ENCODE assay signal across 8 cellular contexts in genomic region chr21:38505654-38506523, GRCh38. TPM values are rescaled to one million over a fixed set of nuclear protein-coding genes. Genes with fewer than 3 reads are reported as not detected.
DNase-seq lines count a peak whose midpoint lies in the region; ATAC-seq, FAIRE-seq and TF ChIP-seq lines count a peak whose summit lies in the region.

No MANE protein-coding gene starts in this region.

- no peak for TF ChIP-seq EP300 in HepG2 (IDR thresholded peaks at IDR 0.05; ENCODE audit: low read depth in 2 of 2, low read length in 2 of 2)
- TF ChIP-seq EP300 in HepG2 (CRISPR knock-in tag; IDR thresholded peaks at IDR 0.05; ENCODE audit: borderline replicate concordance) = no peak

- intact Hi-C loops in HepG2 (cut with micrococcal nuclease; ENCODE audit: unreplicated experiment) (loop anchor here (1.0 to 5.0 kb wide), 3 partner anchors 121 to 633 kb away; no protein-coding TSS in a partner anchor), vagina (cut with DNase I) (no loop called here)

- 0 out of 2 replicates have a peak, but pooled peaks have one; percentile 31 for TF ChIP-seq RAD21 in HepG2 (CRISPR knock-in tag; IDR thresholded peaks at IDR 0.05)

- H3K27ac ChIP-seq in Karpas-422 (ENCODE audit: low read length) (no peak overlapping the region), OCI-LY1 (ENCODE audit: low read depth, low read length, poor library complexity, severe bottlenecking) (no peak overlapping the region), HepG2 (ENCODE audit: extremely low read length, insufficient read depth, low read length) (no peak overlapping the region), vagina (peak overlapping the region; percentile 18)

- H3K9me3 ChIP-seq in Karpas-422 (ENCODE audit: low read length) = no peaks in the 10 kb centered on the region
- H3K9me3 ChIP-seq in OCI-LY1 (ENCODE audit: low read length) = no peaks in the 10 kb centered on the region
- H3K9me3 ChIP-seq in HepG2 (ENCODE audit: low read length) = no peaks in the 10 kb centered on the region
- no peaks in the 10 kb centered on the region for H3K9me3 ChIP-seq in vagina

- FAIRE-seq in HepG2 (lab: Jason Lieb, UNC) = peak; percentile 86

- peak; percentile 95 for ATAC-seq in HepG2
- no peak for ATAC-seq in GM21717 (IDR thresholded peaks at IDR 0.05; ENCODE audit: unreplicated experiment)
- no peak for ATAC-seq in HG02642 (IDR thresholded peaks at IDR 0.05; ENCODE audit: poor library complexity, unreplicated experiment)

- H3K4me2 ChIP-seq in Karpas-422 (ENCODE audit: low read depth, low read length, poor library complexity, severe bottlenecking) = no peak overlapping the region
- H3K4me2 ChIP-seq in OCI-LY1 (ENCODE audit: low read length) = no peak overlapping the region
- H3K4me2 ChIP-seq in HepG2 (ENCODE audit: low read depth, low read length) = no peak overlapping the region

- H4K20me1 ChIP-seq in Karpas-422 (ENCODE audit: insufficient read depth, low read depth, low read length) (no peaks in the 10 kb centered on the region), OCI-LY1 (ENCODE audit: insufficient read depth, low read length) (no peaks in the 10 kb centered on the region), HepG2 (ENCODE audit: insufficient read depth, low read length) (no peaks in the 10 kb centered on the region)

- no peaks in the 10 kb centered on the region for H3K27me3 ChIP-seq in Karpas-422 (ENCODE audit: low read length)
- H3K27me3 ChIP-seq in OCI-LY1 (ENCODE audit: insufficient read depth, low read length) = no peaks in the 10 kb centered on the region
- H3K27me3 ChIP-seq in HepG2 (ENCODE audit: control insufficient read depth in 1 of 2, insufficient read depth in 2 of 2, low read length in 2 of 2) = peaks cover 0 to 5% of the 10 kb centered on the region in 2 experiments; a peak in 2 of 5 replicates
- H3K27me3 ChIP-seq in vagina = no peaks in the 10 kb centered on the region

- H3F3A ChIP-seq in OCI-LY1 (ENCODE audit: insufficient read depth, low read length) = no peaks in the 10 kb centered on the region

- CTCF ChIA-PET in HepG2 (lab: Yijun Ruan, JAX; ENCODE audit: low intra/inter-chr PET ratio, low total read pairs) = interaction anchor here (0.7 to 1.9 kb wide), 4 partner anchors 123 to 632 kb away, joined by 3 to 13 read pairs (median 4); no protein-coding TSS in a partner anchor

- H3K4me3 ChIP-seq in Karpas-422 (ENCODE audit: low read length) (no peak overlapping the region), OCI-LY1 (ENCODE audit: low read depth, low read length, poor library complexity, severe bottlenecking) (no peak overlapping the region), choroid plexus epithelial cell (ENCODE audit: low read depth, low read length) (no peak overlapping the region), HepG2 (replicated peaks in 1 of 3; ENCODE audit: insufficient read depth in 1 of 3, low read depth in 2 of 3, low read length in 3 of 3) (no peak overlapping the region), vagina (no peak overlapping the region)

- WGBS in HepG2 (ENCODE audit: low lambda C conversion rate) = 10% methylated on average over 9 of the region's 9 CpGs

- BruUV-seq in HepG2 (replicated peaks; lab: Mats Ljungman, UMichigan) = no TSS peak

- POLR2A ChIA-PET in HepG2 (lab: Yijun Ruan, JAX) = no interaction called here

- TF ChIP-seq CTCF in OCI-LY1 (IDR thresholded peaks at IDR 0.05; ENCODE audit: low read length) (peak; percentile 62), choroid plexus epithelial cell (conservative IDR thresholded peaks at IDR 0.05; ENCODE audit: low read depth, low read length) (peak; percentile 83), HepG2 (CRISPR knock-in tag; IDR thresholded peaks at IDR 0.05) (peak; percentile 77), vagina (IDR thresholded peaks at IDR 0.05) (peak; percentile 18 to 34 (median 30))

- H3K4me1 ChIP-seq in Karpas-422 (ENCODE audit: low read length) (no peaks in the 10 kb centered on the region), OCI-LY1 (ENCODE audit: insufficient read depth, low read length, severe bottlenecking) (no peaks in the 10 kb centered on the region), HepG2 (ENCODE audit: insufficient read depth, low read length) (peaks cover 17% of the 10 kb centered on the region), vagina (peaks cover 10% of the 10 kb centered on the region)

- TF ChIP-seq POLR2A in HepG2 (IDR thresholded peaks at IDR 0.05; ENCODE audit: insufficient read depth in 1 of 2, low read depth in 2 of 2, low read length in 2 of 2) (no peak), vagina (IDR thresholded peaks at IDR 0.05) (no peak)

- H3K9ac ChIP-seq in Karpas-422 (ENCODE audit: low read length) = no peak overlapping the region
- H3K9ac ChIP-seq in OCI-LY1 (ENCODE audit: low read length) = no peak overlapping the region
- no peak overlapping the region for H3K9ac ChIP-seq in HepG2 (ENCODE audit: insufficient read depth, low read depth, low read length)

- in situ Hi-C loops in HepG2 (cut with HindIII; ENCODE audit: extremely low pct_ligation_motif_present, low pct_unique_long_range_greater_than_20kb) = loop anchor here (10.0 kb wide), 2 partner anchors 199 to 629 kb away; no protein-coding TSS in a partner anchor

- no peak overlapping the region for H2AFZ ChIP-seq in Karpas-422 (ENCODE audit: low read length)
- no peak overlapping the region for H2AFZ ChIP-seq in OCI-LY1 (ENCODE audit: low read length)
- H2AFZ ChIP-seq in HepG2 (ENCODE audit: low read length) = no peak overlapping the region

- peak; percentile 64 for DNase-seq in EL
- DNase-seq in Karpas-422 = peak; percentile 76
- peak; percentile 89 for DNase-seq in choroid plexus epithelial cell (ENCODE audit: low read depth)
- peak; percentile 62 for DNase-seq in HepG2 (ENCODE audit: low spot score)
- no peak for DNase-seq in vagina (ENCODE audit: extremely low spot score in 2 of 2)

- no peaks in the 10 kb centered on the region for H3K9me2 ChIP-seq in Karpas-422 (replicated peaks; ENCODE audit: insufficient read depth, low read length)
- H3K9me2 ChIP-seq in OCI-LY1 (ENCODE audit: low read depth, low read length) = no peaks in the 10 kb centered on the region

- H3K36me3 ChIP-seq in Karpas-422 (ENCODE audit: insufficient read depth, low read length) (no peaks in the 10 kb centered on the region), OCI-LY1 (ENCODE audit: insufficient read depth, low read length) (no peaks in the 10 kb centered on the region), HepG2 (replicated peaks in 1 of 2; ENCODE audit: control insufficient read depth in 1 of 2, insufficient read depth in 2 of 2, low read length in 2 of 2) (no peaks in the 10 kb centered on the region), vagina (no peaks in the 10 kb centered on the region)

- H3K79me2 ChIP-seq in Karpas-422 (ENCODE audit: low read length) (no peaks in the 10 kb centered on the region), OCI-LY1 (ENCODE audit: insufficient read depth, low read length) (no peaks in the 10 kb centered on the region), HepG2 (ENCODE audit: insufficient read depth, low read length) (no peaks in the 10 kb centered on the region)

TF ChIP-seq in HepG2, 621 proteins besides CTCF, POLR2A, EP300 and RAD21 (continues in another document):
- TF ChIP-seq PAWR (CRISPR knock-in tag; IDR thresholded peaks at IDR 0.05; ENCODE audit: borderline replicate concordance) = no peak
- TF ChIP-seq TEAD3 (CRISPR knock-in tag; optimal IDR thresholded peaks at IDR 0.05; ENCODE audit: borderline replicate concordance) = peak; percentile 83
- TF ChIP-seq SMC3 (IDR thresholded peaks at IDR 0.05; ENCODE audit: low read length) = peak; percentile 65
- TF ChIP-seq ZBTB3 (CRISPR knock-in tag; IDR thresholded peaks at IDR 0.05; ENCODE audit: borderline replicate concordance, low read depth) = no peak
- TF ChIP-seq ELF3 (CRISPR knock-in tag; IDR thresholded peaks at IDR 0.05) = peak; percentile 16; the same call in 1 of the 2 replicates
- no peak for TF ChIP-seq ZFP62 (CRISPR knock-in tag; IDR thresholded peaks at IDR 0.05)

RNA-seq across cellular contexts. Expression of gene ERG, which starts 7.6 kb away (rescaled TPM):
- not detected in 2 replicates for total RNA-seq in Karpas-422 (2014; rRNA removed; shearing (Covaris generic); ENCODE audit: low replicate concordance)
- total RNA-seq in HepG2 (2016; rRNA removed; fragmentation: Illumina TruSeq; extraction: Trizol) (not detected in 2 replicates), vagina (20.9 TPM)
- not detected in 2 replicates for total RNA-seq in HepG2 (2016; cell fraction: cytosol; rRNA removed; fragmentation: Illumina TruSeq; extraction: Trizol; ENCODE audit: low read depth)
- not detected in 2 replicates for total RNA-seq in HepG2 (2016; cell fraction: insoluble cytoplasmic fraction; rRNA removed; fragmentation: Illumina TruSeq; extraction: Trizol)
- total RNA-seq in HepG2 (2016; cell fraction: membrane; rRNA removed; fragmentation: Illumina TruSeq; extraction: Trizol) = not detected in 2 replicates
- not detected in 2 replicates for total RNA-seq in HepG2 (2016; cell fraction: nucleus; rRNA removed; fragmentation: Illumina TruSeq; extraction: Trizol)
- polyA plus RNA-seq in HepG2 (2011; rRNA removed) = not detected in 2 replicates
- not detected in 2 replicates for polyA plus RNA-seq in HepG2 (2011; cell fraction: cytosol; rRNA removed)
- polyA plus RNA-seq in HepG2 (2011; cell fraction: nucleus; rRNA removed) = not detected in 2 replicates
- polyA plus RNA-seq in HepG2 (2012) = not detected in 2 replicates
- not detected in 2 replicates for polyA plus RNA-seq in HepG2 (2016; cell fraction: cytosol; fragmentation: Illumina TruSeq; extraction: Trizol; ENCODE audit: low read depth)
- polyA plus RNA-seq in HepG2 (2016; cell fraction: insoluble cytoplasmic fraction; fragmentation: Illumina TruSeq; extraction: Trizol; ENCODE audit: low read depth) = not detected in 2 replicates
- not detected in 2 replicates for polyA plus RNA-seq in HepG2 (2016; cell fraction: membrane; fragmentation: Illumina TruSeq; extraction: Trizol; ENCODE audit: low read depth)
- not detected in 2 replicates for polyA plus RNA-seq in HepG2 (2016; cell fraction: nucleus; fragmentation: Illumina TruSeq; extraction: Trizol; ENCODE audit: insufficient read depth, low read depth)
- not detected in 2 replicates for polyA minus RNA-seq in HepG2 (2011; rRNA and poly(A)+ RNA removed; ENCODE audit: low replicate concordance)
- not detected in 2 replicates for polyA minus RNA-seq in HepG2 (2011; cell fraction: cytosol; rRNA and poly(A)+ RNA removed)
- not detected in 2 replicates for polyA minus RNA-seq in HepG2 (2011; cell fraction: nucleus; rRNA and poly(A)+ RNA removed)

Comparison
In these comparisons a context has a peak if more than half of its experiments do, and no peak if none do; other contexts are left out.
1. DNase-seq: peak in EL (single experiment), Karpas-422 (single experiment), choroid plexus epithelial cell (single experiment) and HepG2 (single experiment); none in vagina (0 of 2).
2. CTCF ChIP-seq: peak in every context shown above with its lines; median percentile 83 in choroid plexus epithelial cell; 77 in HepG2; 62 in OCI-LY1; 30 in vagina.
3. RNA of gene ERG, which starts 7.6 kb away (total RNA-seq): 20.9 TPM in vagina (single experiment); not detected in Karpas-422 and not detected in HepG2; every median in the first group is over 10 times any median in the second.